Comparison of ENCODE assay signal across 14 cellular contexts in the genomic region with DNA sequence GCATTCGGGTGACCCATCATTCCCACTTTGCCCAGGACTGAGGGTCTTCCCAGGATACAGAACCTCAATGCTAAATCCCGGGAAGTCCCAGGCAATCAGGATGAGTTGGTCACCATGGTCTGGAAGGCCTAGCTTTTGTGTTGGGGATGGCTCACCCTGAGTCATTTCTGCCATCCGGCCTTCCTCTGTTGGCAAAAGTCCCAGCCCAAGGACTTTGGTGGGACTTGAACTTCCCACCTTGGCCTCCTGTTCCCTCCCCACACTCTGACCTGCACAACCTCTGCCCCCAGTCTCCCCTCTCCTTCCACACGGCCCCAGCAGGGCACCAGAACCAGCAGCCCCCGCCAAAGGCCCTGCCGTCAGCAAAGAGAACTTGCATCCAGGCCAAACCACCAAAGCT. TPM values are rescaled to one million over a fixed set of nuclear protein-coding genes. Genes with fewer than 3 reads are reported as not detected.
DNase-seq lines count a peak whose midpoint lies in the region; ATAC-seq and TF ChIP-seq lines count a peak whose summit lies in the region.
"Had no signal": no experiment of that assay in that cellular context is flagged by ENCODE, and none has a peak within 500 bp of the region (broad histone marks: within the 10 kb centered on the region; RNA-seq: fewer than 3 reads in every experiment).

No MANE protein-coding gene starts in this region.

- no peaks in the 10 kb centered on the region for H3K27me3 Mint-ChIP-seq in MCF 10A (ENCODE audit: insufficient read depth, unreplicated experiment)
- H3K27me3 Mint-ChIP-seq in stimulated activated memory B cell treated with anti-CD40 and anti-IgM and Interleukin-4, amounts not matched to agents 10 μg/mL and 1 μg/mL and 100 μg/mL, for 72 hours = no peaks in the 10 kb centered on the region
- no peaks in the 10 kb centered on the region for H3K27me3 Mint-ChIP-seq in osteocyte (ENCODE audit: unreplicated experiment)

- H3K4me3 Mint-ChIP-seq in MCF 10A (ENCODE audit: unreplicated experiment) (no peak overlapping the region), osteocyte (ENCODE audit: unreplicated experiment) (no peak overlapping the region)
- peak overlapping the region; percentile 52 for H3K4me3 Mint-ChIP-seq in stimulated activated memory B cell treated with anti-CD40 and anti-IgM and Interleukin-4, amounts not matched to agents 10 μg/mL and 1 μg/mL and 100 μg/mL, for 72 hours

- TF ChIP-seq POLR2A in breast epithelium (IDR thresholded peaks at IDR 0.05) = no peak

- H3K9me3 Mint-ChIP-seq in MCF 10A (ENCODE audit: unreplicated experiment) (no peaks in the 10 kb centered on the region), osteocyte (ENCODE audit: unreplicated experiment) (no peaks in the 10 kb centered on the region)
- peaks cover 5% of the 10 kb centered on the region for H3K9me3 Mint-ChIP-seq in stimulated activated memory B cell treated with anti-CD40 and anti-IgM and Interleukin-4, amounts not matched to agents 10 μg/mL and 1 μg/mL and 100 μg/mL, for 72 hours

- H3K36me3 Mint-ChIP-seq in MCF 10A (ENCODE audit: insufficient read depth, unreplicated experiment) (no peaks in the 10 kb centered on the region), osteocyte (ENCODE audit: unreplicated experiment) (no peaks in the 10 kb centered on the region)
- H3K36me3 Mint-ChIP-seq in stimulated activated memory B cell treated with anti-CD40 and anti-IgM and Interleukin-4, amounts not matched to agents 10 μg/mL and 1 μg/mL and 100 μg/mL, for 72 hours = no peaks in the 10 kb centered on the region

- H3K27ac Mint-ChIP-seq in MCF 10A (ENCODE audit: low read depth, unreplicated experiment) (peak overlapping the region; percentile 3), osteocyte (ENCODE audit: unreplicated experiment) (no peak overlapping the region)
- H3K27ac Mint-ChIP-seq in stimulated activated memory B cell treated with anti-CD40 and anti-IgM and Interleukin-4, amounts not matched to agents 10 μg/mL and 1 μg/mL and 100 μg/mL, for 72 hours = peak overlapping the region; percentile 90

- CTCF ChIA-PET in MCF 10A (lab: Yijun Ruan, JAX) = no interaction called here

- H3K36me3 ChIP-seq in breast epithelium = no peaks in the 10 kb centered on the region
- H3K36me3 ChIP-seq: thoracic aorta had no signal

- no peak for TF ChIP-seq CTCF in MCF 10A (IDR thresholded peaks at IDR 0.05; ENCODE audit: unreplicated experiment)
- no peak for TF ChIP-seq CTCF in breast epithelium (IDR thresholded peaks at IDR 0.05)
- TF ChIP-seq CTCF in fibroblast of mammary gland (conservative IDR thresholded peaks at IDR 0.05; ENCODE audit: control insufficient read depth, insufficient read depth, low read depth, low read length) = no peak
- no peak for TF ChIP-seq CTCF in osteocyte (IDR thresholded peaks at IDR 0.05)

- H3K4me1 Mint-ChIP-seq in MCF 10A (ENCODE audit: insufficient read depth, unreplicated experiment) = peaks cover 22% of the 10 kb centered on the region
- peaks cover 52% of the 10 kb centered on the region for H3K4me1 Mint-ChIP-seq in stimulated activated memory B cell treated with anti-CD40 and anti-IgM and Interleukin-4, amounts not matched to agents 10 μg/mL and 1 μg/mL and 100 μg/mL, for 72 hours
- peaks cover 15% of the 10 kb centered on the region for H3K4me1 Mint-ChIP-seq in osteocyte (ENCODE audit: unreplicated experiment)

- no peaks in the 10 kb centered on the region for H3K27me3 ChIP-seq in breast epithelium

- no TSS peak for BruUV-seq in MCF 10A (replicated peaks; lab: Mats Ljungman, UMichigan)

- H3K4me1 ChIP-seq in breast epithelium = no peaks in the 10 kb centered on the region

- H3K9me3 ChIP-seq in breast epithelium = no peaks in the 10 kb centered on the region
- H3K9me3 ChIP-seq: thoracic aorta had no signal

- POLR2A ChIA-PET in MCF 10A (lab: Yijun Ruan, JAX) = no interaction called here

- DNase-seq in MCF 10A (ENCODE audit: unreplicated experiment) (peak; percentile 77), breast epithelium (ENCODE audit: low spot score in 2 of 2) (no peak), T1000 (lab: John Stamatoyannopoulos, UW) (peak; percentile 31), fibroblast of mammary gland (ENCODE audit: low read depth) (peak; percentile 85), osteocyte (ENCODE audit: extremely low spot score, unreplicated experiment) (no peak), NCI-H2107 treated with DMSO at 0.1 percent for 48 hours (lab: John Stamatoyannopoulos, UW; ENCODE audit: unreplicated experiment) (no peak)
- DNase-seq: activated CD4-positive, alpha-beta T cell treated with anti-CD3 and anti-CD28 coated beads, Interleukin-2, amount 50 U/mL, for 48 hours; activated naive CD4-positive, alpha-beta T cell treated with anti-CD3 and anti-CD28 coated beads, Interleukin-2, amount 50 U/mL, for 16 hours; effector CD8-positive, alpha-beta T cell; NCI-H1105; NCI-H82 had no signal

- intact Hi-C loops in MCF 10A (cut with micrococcal nuclease) = no loop called here
- intact Hi-C loops in breast epithelium (cut with DNase I; ENCODE audit: low total_unique reads) = no loop called here

- ATAC-seq in stimulated activated memory B cell treated with anti-CD40 and anti-IgM and Interleukin-4, amounts not matched to agents 10 μg/mL and 1 μg/mL and 100 μg/mL, for 72 hours = no peak
- no peak for ATAC-seq in HG03469 (IDR thresholded peaks at IDR 0.05; ENCODE audit: unreplicated experiment)

- no peak overlapping the region for H3K4me3 ChIP-seq in breast epithelium
- no peak overlapping the region for H3K4me3 ChIP-seq in fibroblast of mammary gland (ENCODE audit: control insufficient read depth, low read depth, low read length)
- H3K4me3 ChIP-seq: thoracic aorta had no signal

- H3K27ac ChIP-seq in breast epithelium = no peak overlapping the region
- H3K27ac ChIP-seq: thoracic aorta had no signal

RNA-seq across cellular contexts. Expression of a gene that starts 24.6 kb away (rescaled TPM):
- total RNA-seq in MCF 10A (2022) (145 and 177 TPM in 2 replicates), breast epithelium (10 to 100 TPM; 58.4 to 83.9 (median 71.7) TPM), osteocyte (362 and 381 TPM in 2 replicates)

Comparison
In these comparisons a context has a peak if more than half of its experiments do, and no peak if none do; other contexts are left out.
1. DNase-seq: peak in MCF 10A (single experiment), T1000 (single experiment) and fibroblast of mammary gland (single experiment); none in breast epithelium (0 of 2), osteocyte (single experiment) and NCI-H2107 treated with DMSO at 0.1 percent for 48 hours (single experiment).